8 cellular contexts compared by ENCODE assay signal in the genomic region with DNA sequence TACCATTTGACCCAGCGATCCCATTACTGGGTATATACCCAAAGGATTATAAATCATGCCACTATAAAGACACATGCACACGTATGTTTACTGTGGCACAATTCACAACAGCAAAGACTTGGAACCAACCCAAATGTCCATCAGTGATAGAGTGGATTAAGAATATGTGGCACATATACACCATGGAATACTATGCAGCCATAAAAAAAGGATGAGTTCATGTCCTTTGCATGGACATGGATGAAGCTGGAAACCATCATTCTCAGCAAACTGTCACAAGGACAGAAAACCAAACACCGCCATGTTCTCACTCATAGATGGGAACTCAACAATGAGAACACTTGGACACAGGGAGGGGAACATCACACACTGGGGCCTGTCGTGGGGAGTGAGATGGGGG. TPM values are rescaled to one million over a fixed set of nuclear protein-coding genes. Genes with fewer than 3 reads are reported as not detected.
DNase-seq lines count a peak whose midpoint lies in the region; ATAC-seq, FAIRE-seq and TF ChIP-seq lines count a peak whose summit lies in the region.
"Not testable (repeated sequence)": the region's sequence is repeated elsewhere in the genome, so short reads cannot be mapped to it uniquely, and the experiment has no call there.

No MANE protein-coding gene starts in this region.

- H3K79me2 ChIP-seq in PC-3 (ENCODE audit: low read length), result peaks cover 20% of the 10 kb centered on the region
- peaks cover 12% of the 10 kb centered on the region for H3K79me2 ChIP-seq in smooth muscle cell (ENCODE audit: low read depth)

- H3K9me2 ChIP-seq in PC-3 (replicated peaks; ENCODE audit: low read length), result not testable (repeated sequence)

- intact Hi-C loops in PC-3 (cut with micrococcal nuclease), result loop anchor here (10.0 kb wide), 3 partner anchors 206 to 666 kb away; partner anchors contain the start of gene ZNF22

- H3K4me1 ChIP-seq in A549; PC-3 (ENCODE audit: insufficient read depth, low read length); smooth muscle cell (ENCODE audit: low read depth): not testable (repeated sequence)
- H3K4me1 ChIP-seq in right atrium auricular region, result peaks cover 0 to 11% of the 10 kb centered on the region in 2 donors

- not testable (repeated sequence) for H3K27ac ChIP-seq in A549; PC-3 (ENCODE audit: low read length); right atrium auricular region; smooth muscle cell (ENCODE audit: low read depth)

- H3K27ac Mint-ChIP-seq in central memory CD8-positive, alpha-beta T cell (ENCODE audit: low read depth), result not testable (repeated sequence)
- H3K27ac Mint-ChIP-seq in naive thymus-derived CD8-positive, alpha-beta T cell, result peak overlapping the region in 7 of 10 donors; percentile 7 to 95 (median 89)

- H3K9me3 Mint-ChIP-seq in activated T-cell treated with anti-CD3 and anti-CD28 coated beads, Interleukin-2, amount 50 U/mL, for 4 hours; central memory CD8-positive, alpha-beta T cell; naive thymus-derived CD8-positive, alpha-beta T cell: not testable (repeated sequence)

- not testable (repeated sequence) for H3F3A ChIP-seq in PC-3 (ENCODE audit: low read length, unreplicated experiment); smooth muscle cell (ENCODE audit: low read depth)

- H3K27me3 Mint-ChIP-seq in activated T-cell treated with anti-CD3 and anti-CD28 coated beads, Interleukin-2, amount 50 U/mL, for 4 hours (ENCODE audit: low read depth); central memory CD8-positive, alpha-beta T cell; naive thymus-derived CD8-positive, alpha-beta T cell: not testable (repeated sequence)

- not testable (repeated sequence) for BruUV-seq in PC-3 (replicated peaks; lab: Mats Ljungman, UMichigan)

- H3K36me3 ChIP-seq in PC-3 (ENCODE audit: low read depth, low read length); right atrium auricular region; smooth muscle cell (ENCODE audit: low read depth): not testable (repeated sequence)

- not testable (repeated sequence) for TF ChIP-seq CTCF in A549 (IDR thresholded peaks at IDR 0.05); PC-3 (conservative IDR thresholded peaks at IDR 0.05; ENCODE audit: low read depth, low read length); right atrium auricular region (IDR thresholded peaks at IDR 0.05); smooth muscle cell (IDR thresholded peaks at IDR 0.05; ENCODE audit: borderline replicate concordance, insufficient read depth, poor library complexity, severe bottlenecking)

- POLR2A ChIA-PET in A549 (lab: Yijun Ruan, JAX); PC-3 (lab: Charles Lee; ENCODE audit: unreplicated experiment): not testable (repeated sequence)
- POLR2A ChIA-PET in naive thymus-derived CD8-positive, alpha-beta T cell (lab: Charles Lee), result interaction anchor here (1.3 to 1.5 kb wide), 3 partner anchors 8 to 91 kb away, joined by 3 to 7 read pairs (median 4); no protein-coding TSS in a partner anchor

- not testable (repeated sequence) for H3K36me3 Mint-ChIP-seq in activated T-cell treated with anti-CD3 and anti-CD28 coated beads, Interleukin-2, amount 50 U/mL, for 4 hours (ENCODE audit: insufficient read depth); central memory CD8-positive, alpha-beta T cell (ENCODE audit: insufficient read depth); naive thymus-derived CD8-positive, alpha-beta T cell

- peaks cover 42% of the 10 kb centered on the region for H3K4me1 Mint-ChIP-seq in activated T-cell treated with anti-CD3 and anti-CD28 coated beads, Interleukin-2, amount 50 U/mL, for 4 hours (ENCODE audit: low read depth)
- H3K4me1 Mint-ChIP-seq in central memory CD8-positive, alpha-beta T cell, result peaks cover 50% of the 10 kb centered on the region
- peaks cover 30 to 62% (median 51%) of the 10 kb centered on the region in 4 donors for H3K4me1 Mint-ChIP-seq in naive thymus-derived CD8-positive, alpha-beta T cell

- not testable (repeated sequence) for DNase-seq in A549 (ENCODE audit: low read depth in 1 of 2, low spot score in 1 of 2); PC-3; activated T-cell treated with anti-CD3 and anti-CD28 coated beads, Interleukin-2, amount 50 U/mL, for 4 hours; central memory CD8-positive, alpha-beta T cell (ENCODE audit: low spot score in 2 of 2); right atrium auricular region (ENCODE audit: low spot score); naive thymus-derived CD8-positive, alpha-beta T cell; smooth muscle cell (lab: John Stamatoyannopoulos, UW; ENCODE audit: unreplicated experiment)

- H3K4me3 ChIP-seq in A549 (peak overlapping the region; percentile 67; the same call in 2 of the 3 replicates), GM08714 (ENCODE audit: low read length) (peak overlapping the region; percentile 69), PC-3 (ENCODE audit: low read length) (peak overlapping the region; percentile 77), right atrium auricular region (peak overlapping the region; percentile 71 to 74), smooth muscle cell (peak overlapping the region; percentile 73)

- CTCF ChIA-PET in A549 (lab: Yijun Ruan, JAX), result interaction anchor here (1.0 to 3.9 kb wide), 4 partner anchors 8 to 421 kb away, joined by 3 to 35 read pairs (median 4); no protein-coding TSS in a partner anchor
- CTCF ChIA-PET in PC-3 (lab: Charles Lee), result not testable (repeated sequence)

- TF ChIP-seq RAD21 in A549 (conservative IDR thresholded peaks at IDR 0.05 in 1 of 2, IDR thresholded peaks at IDR 0.05 in 1 of 2), result not testable (repeated sequence)

- H3K9ac ChIP-seq in PC-3 (ENCODE audit: low read length); smooth muscle cell (ENCODE audit: low read depth): not testable (repeated sequence)

- not testable (repeated sequence) for H2AFZ ChIP-seq in PC-3 (ENCODE audit: low read length)
- H2AFZ ChIP-seq in smooth muscle cell (ENCODE audit: low read depth), result peak overlapping the region; percentile 97

- H3K4me3 Mint-ChIP-seq in activated T-cell treated with anti-CD3 and anti-CD28 coated beads, Interleukin-2, amount 50 U/mL, for 4 hours, result peak overlapping the region; percentile 94
- H3K4me3 Mint-ChIP-seq in central memory CD8-positive, alpha-beta T cell, result peak overlapping the region; percentile 85
- peak overlapping the region; percentile 87 to 97 (median 92) for H3K4me3 Mint-ChIP-seq in naive thymus-derived CD8-positive, alpha-beta T cell

- H4K20me1 ChIP-seq in PC-3 (ENCODE audit: low read length); smooth muscle cell (ENCODE audit: low read depth): not testable (repeated sequence)

- H3K27me3 ChIP-seq in PC-3 (ENCODE audit: low read length); right atrium auricular region; smooth muscle cell (ENCODE audit: low read depth): not testable (repeated sequence)

- not testable (repeated sequence) for TF ChIP-seq POLR2A in A549 (IDR thresholded peaks at IDR 0.05; ENCODE audit: low read length)

- H3K9me3 ChIP-seq in A549; PC-3 (ENCODE audit: low read length); right atrium auricular region; smooth muscle cell (replicated peaks; ENCODE audit: low read depth): not testable (repeated sequence)

- ATAC-seq in A549; PC-3; activated T-cell treated with anti-CD3 and anti-CD28 coated beads, Interleukin-2, amount 50 U/mL, for 4 hours; central memory CD8-positive, alpha-beta T cell (replicated peaks; ENCODE audit: extremely low read depth, poor library complexity, severe bottlenecking); naive thymus-derived CD8-positive, alpha-beta T cell: not testable (repeated sequence)

- 94% methylated on average over 4 of the region's 4 CpGs for WGBS in A549 (ENCODE audit: missing lambda C conversion rate)
- WGBS in smooth muscle cell (ENCODE audit: low lambda C conversion rate), result 89% methylated on average over 4 of the region's 4 CpGs

- TF ChIP-seq EP300 in A549 (IDR thresholded peaks at IDR 0.05), result not testable (repeated sequence)

- FAIRE-seq in A549 (lab: Jason Lieb, UNC), result not testable (repeated sequence)

- H3K4me2 ChIP-seq in A549, result peak overlapping the region; percentile 75
- peak overlapping the region; percentile 89 for H3K4me2 ChIP-seq in PC-3 (ENCODE audit: low read length)
- peak overlapping the region; percentile 83 for H3K4me2 ChIP-seq in smooth muscle cell

RNA-seq across cellular contexts. Expression of gene ZFAND4, which starts 1.3 kb away (rescaled TPM):
- polyA plus RNA-seq in A549 (2011; rRNA removed), result 7.4 and 7.7 TPM in 2 replicates
- 2.3 and 2.6 TPM in 2 replicates for polyA plus RNA-seq in A549 (2012; cell fraction: cytosol; rRNA removed)
- 1.2 and 1.9 TPM in 2 replicates for polyA plus RNA-seq in A549 (2012; cell fraction: nucleus; rRNA removed)
- polyA plus RNA-seq in A549 (2017; fragmentation: RNase III; extraction: RNeasy Plus Mini Kit Qiagen cat#74134 plus additional on column Dnase treatment), result 2.9 to 4.5 TPM (median 3.7 TPM) in 3 replicates
- polyA minus RNA-seq in A549 (2011; rRNA and poly(A)+ RNA removed), result 5.2 and 5.3 TPM in 2 replicates
- total RNA-seq in PC-3 (2014; rRNA removed), result 7.9 and 8.7 TPM in 2 replicates
- 10 to 100 TPM; 10.6 to 14.3 (median 11.8) TPM for total RNA-seq in activated T-cell treated with anti-CD3 and anti-CD28 coated beads, Interleukin-2, amount 50 U/mL, for 4 hours
- total RNA-seq in right atrium auricular region, result 10 to 100 TPM; 10.3 to 17.4 TPM
- 10 to 100 TPM; 29.2 to 32.2 TPM for total RNA-seq in naive thymus-derived CD8-positive, alpha-beta T cell
- polyA plus RNA-seq in naive thymus-derived CD8-positive, alpha-beta T cell, result 10 to 100 TPM; 14.8 to 28.9 (median 20.8) TPM
- 3.6 and 9.7 TPM in 2 replicates for total RNA-seq in smooth muscle cell
- polyA plus RNA-seq in smooth muscle cell, result 2.9 and 5.0 TPM in 2 replicates

RNA-seq across cellular contexts. Expression of gene WASHC2C, which starts 55.8 kb away (rescaled TPM):
- polyA plus RNA-seq in A549 (2011; rRNA removed) (27.7 and 38.7 TPM in 2 replicates), A549 (2017; fragmentation: RNase III; extraction: RNeasy Plus Mini Kit Qiagen cat#74134 plus additional on column Dnase treatment) (19.8 to 24.9 TPM (median 24.7 TPM) in 3 replicates), smooth muscle cell (13.3 and 15.9 TPM in 2 replicates)
- polyA plus RNA-seq in A549 (2012; cell fraction: cytosol; rRNA removed), result 8.1 and 9.7 TPM in 2 replicates
- polyA plus RNA-seq in A549 (2012; cell fraction: nucleus; rRNA removed), result 12.3 and 14.0 TPM in 2 replicates
- polyA minus RNA-seq in A549 (2011; rRNA and poly(A)+ RNA removed), result 11.0 and 13.6 TPM in 2 replicates
- total RNA-seq in PC-3 (2014; rRNA removed) (16.1 and 17.3 TPM in 2 replicates), right atrium auricular region (10 to 100 TPM; 22.5 to 39.0 TPM), smooth muscle cell (15.1 and 18.1 TPM in 2 replicates)
- 10 to 100 TPM; 21.6 to 24.9 (median 22.5) TPM for total RNA-seq in activated T-cell treated with anti-CD3 and anti-CD28 coated beads, Interleukin-2, amount 50 U/mL, for 4 hours
- total RNA-seq in naive thymus-derived CD8-positive, alpha-beta T cell, result 10 to 100 TPM; 57.3 to 69.1 TPM
- polyA plus RNA-seq in naive thymus-derived CD8-positive, alpha-beta T cell, result 10 to 100 TPM; 17.7 to 34.2 (median 19.4) TPM
